2 cellular contexts compared by ENCODE assay signal in the genomic region with DNA sequence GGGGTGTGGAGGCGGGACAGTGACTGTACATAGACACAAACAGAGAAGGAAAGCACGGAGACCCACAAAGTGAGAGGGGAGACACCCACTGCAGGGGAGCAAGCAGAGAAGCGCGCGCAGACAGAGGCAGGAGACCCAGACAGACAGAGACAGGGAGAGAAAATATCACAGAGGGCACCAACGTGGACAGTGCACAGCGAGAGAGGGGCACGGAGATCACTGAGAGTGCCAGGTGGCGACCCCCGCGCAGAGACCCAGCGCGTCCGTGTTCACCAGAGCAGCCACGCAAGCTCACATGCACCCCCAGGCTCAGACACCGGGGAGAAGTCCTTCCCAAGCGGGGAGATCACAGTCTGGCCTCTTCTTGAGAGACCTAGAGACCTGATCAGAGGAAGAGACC.
TF ChIP-seq lines count a peak whose summit lies in the region.

No MANE protein-coding gene starts in this region.

TF ChIP-seq in A549, 52 proteins besides CTCF, POLR2A, EP300 and RAD21 (continued from another document):
- TF ChIP-seq, protein P1, sequence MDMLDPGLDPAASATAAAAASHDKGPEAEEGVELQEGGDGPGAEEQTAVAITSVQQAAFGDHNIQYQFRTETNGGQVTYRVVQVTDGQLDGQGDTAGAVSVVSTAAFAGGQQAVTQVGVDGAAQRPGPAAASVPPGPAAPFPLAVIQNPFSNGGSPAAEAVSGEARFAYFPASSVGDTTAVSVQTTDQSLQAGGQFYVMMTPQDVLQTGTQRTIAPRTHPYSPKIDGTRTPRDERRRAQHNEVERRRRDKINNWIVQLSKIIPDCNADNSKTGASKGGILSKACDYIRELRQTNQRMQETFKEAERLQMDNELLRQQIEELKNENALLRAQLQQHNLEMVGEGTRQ (IDR thresholded peaks at IDR 0.05) = no peak
- TF ChIP-seq HOXB13 (CRISPR knock-in tag; IDR thresholded peaks at IDR 0.05; ENCODE audit: low read depth) (no peak), MYC (IDR thresholded peaks at IDR 0.05; ENCODE audit: borderline replicate concordance, low read length) (no peak), CHD4 (IDR thresholded peaks at IDR 0.05; ENCODE audit: borderline replicate concordance) (no peak), ESRRA (IDR thresholded peaks at IDR 0.05; ENCODE audit: borderline replicate concordance, low read length) (no peak), EHF (CRISPR knock-in tag; IDR thresholded peaks at IDR 0.05) (no peak), ZFP36 (IDR thresholded peaks at IDR 0.05; ENCODE audit: borderline replicate concordance, partially characterized antibody) (no peak)

TF ChIP-seq in GM23338, 12 proteins besides CTCF, POLR2A, EP300 and RAD21 (continued from another document):
- TF ChIP-seq, protein P2, sequence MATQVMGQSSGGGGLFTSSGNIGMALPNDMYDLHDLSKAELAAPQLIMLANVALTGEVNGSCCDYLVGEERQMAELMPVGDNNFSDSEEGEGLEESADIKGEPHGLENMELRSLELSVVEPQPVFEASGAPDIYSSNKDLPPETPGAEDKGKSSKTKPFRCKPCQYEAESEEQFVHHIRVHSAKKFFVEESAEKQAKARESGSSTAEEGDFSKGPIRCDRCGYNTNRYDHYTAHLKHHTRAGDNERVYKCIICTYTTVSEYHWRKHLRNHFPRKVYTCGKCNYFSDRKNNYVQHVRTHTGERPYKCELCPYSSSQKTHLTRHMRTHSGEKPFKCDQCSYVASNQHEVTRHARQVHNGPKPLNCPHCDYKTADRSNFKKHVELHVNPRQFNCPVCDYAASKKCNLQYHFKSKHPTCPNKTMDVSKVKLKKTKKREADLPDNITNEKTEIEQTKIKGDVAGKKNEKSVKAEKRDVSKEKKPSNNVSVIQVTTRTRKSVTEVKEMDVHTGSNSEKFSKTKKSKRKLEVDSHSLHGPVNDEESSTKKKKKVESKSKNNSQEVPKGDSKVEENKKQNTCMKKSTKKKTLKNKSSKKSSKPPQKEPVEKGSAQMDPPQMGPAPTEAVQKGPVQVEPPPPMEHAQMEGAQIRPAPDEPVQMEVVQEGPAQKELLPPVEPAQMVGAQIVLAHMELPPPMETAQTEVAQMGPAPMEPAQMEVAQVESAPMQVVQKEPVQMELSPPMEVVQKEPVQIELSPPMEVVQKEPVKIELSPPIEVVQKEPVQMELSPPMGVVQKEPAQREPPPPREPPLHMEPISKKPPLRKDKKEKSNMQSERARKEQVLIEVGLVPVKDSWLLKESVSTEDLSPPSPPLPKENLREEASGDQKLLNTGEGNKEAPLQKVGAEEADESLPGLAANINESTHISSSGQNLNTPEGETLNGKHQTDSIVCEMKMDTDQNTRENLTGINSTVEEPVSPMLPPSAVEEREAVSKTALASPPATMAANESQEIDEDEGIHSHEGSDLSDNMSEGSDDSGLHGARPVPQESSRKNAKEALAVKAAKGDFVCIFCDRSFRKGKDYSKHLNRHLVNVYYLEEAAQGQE (IDR thresholded peaks at IDR 0.05; ENCODE audit: unreplicated experiment) = no peak
- no peak for TF ChIP-seq ZNF114 (CRISPR knock-in tag; IDR thresholded peaks at IDR 0.05)
- TF ChIP-seq, protein P3, sequence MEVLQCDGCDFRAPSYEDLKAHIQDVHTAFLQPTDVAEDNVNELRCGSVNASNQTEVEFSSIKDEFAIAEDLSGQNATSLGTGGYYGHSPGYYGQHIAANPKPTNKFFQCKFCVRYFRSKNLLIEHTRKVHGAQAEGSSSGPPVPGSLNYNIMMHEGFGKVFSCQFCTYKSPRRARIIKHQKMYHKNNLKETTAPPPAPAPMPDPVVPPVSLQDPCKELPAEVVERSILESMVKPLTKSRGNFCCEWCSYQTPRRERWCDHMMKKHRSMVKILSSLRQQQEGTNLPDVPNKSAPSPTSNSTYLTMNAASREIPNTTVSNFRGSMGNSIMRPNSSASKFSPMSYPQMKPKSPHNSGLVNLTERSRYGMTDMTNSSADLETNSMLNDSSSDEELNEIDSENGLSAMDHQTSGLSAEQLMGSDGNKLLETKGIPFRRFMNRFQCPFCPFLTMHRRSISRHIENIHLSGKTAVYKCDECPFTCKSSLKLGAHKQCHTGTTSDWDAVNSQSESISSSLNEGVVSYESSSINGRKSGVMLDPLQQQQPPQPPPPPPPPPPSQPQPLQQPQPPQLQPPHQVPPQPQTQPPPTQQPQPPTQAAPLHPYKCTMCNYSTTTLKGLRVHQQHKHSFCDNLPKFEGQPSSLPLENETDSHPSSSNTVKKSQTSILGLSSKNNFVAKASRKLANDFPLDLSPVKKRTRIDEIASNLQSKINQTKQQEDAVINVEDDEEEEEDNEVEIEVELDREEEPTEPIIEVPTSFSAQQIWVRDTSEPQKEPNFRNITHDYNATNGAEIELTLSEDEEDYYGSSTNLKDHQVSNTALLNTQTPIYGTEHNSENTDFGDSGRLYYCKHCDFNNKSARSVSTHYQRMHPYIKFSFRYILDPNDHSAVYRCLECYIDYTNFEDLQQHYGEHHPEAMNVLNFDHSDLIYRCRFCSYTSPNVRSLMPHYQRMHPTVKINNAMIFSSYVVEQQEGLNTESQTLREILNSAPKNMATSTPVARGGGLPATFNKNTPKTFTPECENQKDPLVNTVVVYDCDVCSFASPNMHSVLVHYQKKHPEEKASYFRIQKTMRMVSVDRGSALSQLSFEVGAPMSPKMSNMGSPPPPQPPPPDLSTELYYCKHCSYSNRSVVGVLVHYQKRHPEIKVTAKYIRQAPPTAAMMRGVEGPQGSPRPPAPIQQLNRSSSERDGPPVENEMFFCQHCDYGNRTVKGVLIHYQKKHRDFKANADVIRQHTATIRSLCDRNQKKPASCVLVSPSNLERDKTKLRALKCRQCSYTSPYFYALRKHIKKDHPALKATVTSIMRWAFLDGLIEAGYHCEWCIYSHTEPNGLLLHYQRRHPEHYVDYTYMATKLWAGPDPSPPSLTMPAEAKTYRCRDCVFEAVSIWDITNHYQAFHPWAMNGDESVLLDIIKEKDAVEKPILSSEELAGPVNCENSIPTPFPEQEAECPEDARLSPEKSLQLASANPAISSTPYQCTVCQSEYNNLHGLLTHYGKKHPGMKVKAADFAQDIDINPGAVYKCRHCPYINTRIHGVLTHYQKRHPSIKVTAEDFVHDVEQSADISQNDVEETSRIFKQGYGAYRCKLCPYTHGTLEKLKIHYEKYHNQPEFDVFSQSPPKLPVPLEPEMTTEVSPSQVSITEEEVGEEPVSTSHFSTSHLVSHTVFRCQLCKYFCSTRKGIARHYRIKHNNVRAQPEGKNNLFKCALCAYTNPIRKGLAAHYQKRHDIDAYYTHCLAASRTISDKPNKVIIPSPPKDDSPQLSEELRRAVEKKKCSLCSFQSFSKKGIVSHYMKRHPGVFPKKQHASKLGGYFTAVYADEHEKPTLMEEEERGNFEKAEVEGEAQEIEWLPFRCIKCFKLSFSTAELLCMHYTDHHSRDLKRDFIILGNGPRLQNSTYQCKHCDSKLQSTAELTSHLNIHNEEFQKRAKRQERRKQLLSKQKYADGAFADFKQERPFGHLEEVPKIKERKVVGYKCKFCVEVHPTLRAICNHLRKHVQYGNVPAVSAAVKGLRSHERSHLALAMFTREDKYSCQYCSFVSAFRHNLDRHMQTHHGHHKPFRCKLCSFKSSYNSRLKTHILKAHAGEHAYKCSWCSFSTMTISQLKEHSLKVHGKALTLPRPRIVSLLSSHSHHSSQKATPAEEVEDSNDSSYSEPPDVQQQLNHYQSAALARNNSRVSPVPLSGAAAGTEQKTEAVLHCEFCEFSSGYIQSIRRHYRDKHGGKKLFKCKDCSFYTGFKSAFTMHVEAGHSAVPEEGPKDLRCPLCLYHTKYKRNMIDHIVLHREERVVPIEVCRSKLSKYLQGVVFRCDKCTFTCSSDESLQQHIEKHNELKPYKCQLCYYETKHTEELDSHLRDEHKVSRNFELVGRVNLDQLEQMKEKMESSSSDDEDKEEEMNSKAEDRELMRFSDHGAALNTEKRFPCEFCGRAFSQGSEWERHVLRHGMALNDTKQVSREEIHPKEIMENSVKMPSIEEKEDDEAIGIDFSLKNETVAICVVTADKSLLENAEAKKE (CRISPR knock-in tag; IDR thresholded peaks at IDR 0.05) = no peak
